ENCODE assay signal across 16 cellular contexts in genomic region chr10:35392482-35393230, GRCh38. TPM values are rescaled to one million over a fixed set of nuclear protein-coding genes. Genes with fewer than 3 reads are reported as not detected.
DNase-seq lines count a peak whose midpoint lies in the region; ATAC-seq, FAIRE-seq and TF ChIP-seq lines count a peak whose summit lies in the region.
"Had no signal": no experiment of that assay in that cellular context is flagged by ENCODE, and none has a peak within 500 bp of the region (broad histone marks: within the 10 kb centered on the region; RNA-seq: fewer than 3 reads in every experiment).

No MANE protein-coding gene starts in this region.

- H3K9me3 ChIP-seq in left ventricle myocardium inferior (replicated peaks) (peaks cover 20% of the 10 kb centered on the region), mesenchymal stem cell (ENCODE audit: control insufficient read depth, low read length) (peaks cover 16% of the 10 kb centered on the region)
- peaks cover 4 to 5% of the 10 kb centered on the region in 2 donors for H3K9me3 ChIP-seq in CD4-positive, alpha-beta memory T cell (ENCODE audit: control insufficient read depth in 1 of 2, low read length in 2 of 2)

- peak overlapping the region in 2 of 5 experiments; percentile 3 to 7 for H3K4me3 Mint-ChIP-seq in brain
- peak overlapping the region in 4 of 8 donors; percentile 2 to 65 (median 20) for H3K4me3 Mint-ChIP-seq in CD4-positive, alpha-beta memory T cell
- H3K4me3 Mint-ChIP-seq: CD8-positive, alpha-beta T cell had no signal

- peak overlapping the region in 1 of 2 experiments; percentile 8 for H3K18ac ChIP-seq in mesenchymal stem cell (ENCODE audit: low read depth in 1 of 2, low read length in 2 of 2)

- no peaks in the 10 kb centered on the region for H3K27me3 Mint-ChIP-seq in brain
- H3K27me3 Mint-ChIP-seq in CD4-positive, alpha-beta memory T cell = no peaks in the 10 kb centered on the region

- peaks cover 11 to 33% (median 18%) of the 10 kb centered on the region in 5 experiments for H3K9me3 Mint-ChIP-seq in brain
- peaks cover 0 to 41% (median 27%) of the 10 kb centered on the region in 8 donors for H3K9me3 Mint-ChIP-seq in CD4-positive, alpha-beta memory T cell

- H2AK5ac ChIP-seq in mesenchymal stem cell (ENCODE audit: low read length, severe bottlenecking) = peak overlapping the region; percentile 10

- no peak overlapping the region for H2BK5ac ChIP-seq in mesenchymal stem cell (ENCODE audit: low read depth, low read length, poor library complexity, severe bottlenecking)

- no peak overlapping the region for H3K4me2 ChIP-seq in mesenchymal stem cell (ENCODE audit: low read length, poor library complexity, severe bottlenecking)

- CTCF ChIA-PET in CD4-positive, alpha-beta memory T cell (lab: Charles Lee; ENCODE audit: partially characterized antibody) = no interaction called here

- H4K91ac ChIP-seq in mesenchymal stem cell (ENCODE audit: low read length) = no peak overlapping the region

- H3K79me1 ChIP-seq in mesenchymal stem cell (replicated peaks; ENCODE audit: low read length, poor library complexity, severe bottlenecking) = peaks cover 40% of the 10 kb centered on the region

- H3K4ac ChIP-seq in mesenchymal stem cell (ENCODE audit: low read depth in 1 of 2, low read length in 2 of 2) = no peak overlapping the region

- intact Hi-C loops in left ventricle myocardium inferior (cut with micrococcal nuclease) = no loop called here
- intact Hi-C loops in Right ventricle myocardium inferior (cut with DNase I) = loop anchor here (5.0 kb wide), 1 partner anchor 55 kb away; the partner anchor contains the start of gene CCNY
- intact Hi-C loops in CD4-positive, alpha-beta memory T cell (cut with micrococcal nuclease) = no loop called here

- peaks cover 84% of the 10 kb centered on the region for H3K4me1 Mint-ChIP-seq in brain
- H3K4me1 Mint-ChIP-seq in CD4-positive, alpha-beta memory T cell = peaks cover 42 to 71% (median 60%) of the 10 kb centered on the region in 4 donors

- no peak overlapping the region for H2AFZ ChIP-seq in mesenchymal stem cell (ENCODE audit: low read depth, low read length)

- POLR2A ChIA-PET in CD4-positive, alpha-beta memory T cell (lab: Charles Lee; ENCODE audit: partially characterized antibody) = no interaction called here

- H3K9ac ChIP-seq in mesenchymal stem cell (ENCODE audit: low read length) = no peak overlapping the region

- H3K27me3 ChIP-seq in left ventricle myocardium inferior (ENCODE audit: low read depth) (no peaks in the 10 kb centered on the region), mesenchymal stem cell (ENCODE audit: control insufficient read depth in 1 of 2, insufficient read depth in 1 of 2, low read length in 2 of 2) (no peaks in the 10 kb centered on the region)
- H3K27me3 ChIP-seq in CD4-positive, alpha-beta memory T cell (ENCODE audit: insufficient read depth, low read length) = no peaks in the 10 kb centered on the region

- no peak overlapping the region for H3K14ac ChIP-seq in mesenchymal stem cell (ENCODE audit: low read length in 2 of 2)

- no peak for DNase-seq in left ventricle myocardium inferior
- DNase-seq in Right ventricle myocardium inferior (ENCODE audit: missing footprints) = no peak
- no peak for DNase-seq in mesenchymal stem cell
- DNase-seq in RCC 7860 (ENCODE audit: low spot score) = no peak
- DNase-seq in NK-92 (lab: John Stamatoyannopoulos, UW; ENCODE audit: unreplicated experiment) = no peak
- no peak for DNase-seq in hippocampal formation (lab: John Stamatoyannopoulos, UW)
- no peak for DNase-seq in CD4-positive, alpha-beta memory T cell
- DNase-seq: CD8-positive, alpha-beta T cell; GF-D8; NCI-H1436; NCI-H2029 treated with DMSO at 0.1 percent for 48 hours; NCI-H524 treated with DMSO at 0.1 percent for 48 hours; PC-3 had no signal

- H4K8ac ChIP-seq in mesenchymal stem cell (ENCODE audit: low read length) = no peak overlapping the region

- peak overlapping the region; percentile 2 to 61 (median 32) for H3K27ac Mint-ChIP-seq in brain
- peak overlapping the region in 2 of 7 donors; percentile 5 to 28 for H3K27ac Mint-ChIP-seq in CD4-positive, alpha-beta memory T cell
- H3K27ac Mint-ChIP-seq: CD8-positive, alpha-beta T cell had no signal

- H3K4me1 ChIP-seq in left ventricle myocardium inferior (peaks cover 98% of the 10 kb centered on the region), mesenchymal stem cell (ENCODE audit: control insufficient read depth, insufficient read depth, low read depth, low read length) (peaks cover 13% of the 10 kb centered on the region)
- H3K4me1 ChIP-seq in CD4-positive, alpha-beta memory T cell (ENCODE audit: insufficient read depth, low read length) = peaks cover 31% of the 10 kb centered on the region

- H3K36me3 ChIP-seq in left ventricle myocardium inferior (peaks cover 4% of the 10 kb centered on the region), mesenchymal stem cell (ENCODE audit: control insufficient read depth in 1 of 2, insufficient read depth in 2 of 2, low read depth in 1 of 2, low read length in 2 of 2) (no peaks in the 10 kb centered on the region)
- no peaks in the 10 kb centered on the region for H3K36me3 ChIP-seq in CD4-positive, alpha-beta memory T cell (ENCODE audit: insufficient read depth, low read length)

- no peak overlapping the region for H2BK120ac ChIP-seq in mesenchymal stem cell (ENCODE audit: low read depth, low read length)

- H3K23ac ChIP-seq in mesenchymal stem cell (ENCODE audit: low read length in 2 of 2) = no peak overlapping the region

- ATAC-seq in Right ventricle myocardium inferior = no peak
- ATAC-seq: CD8-positive, alpha-beta T cell; PC-3 had no signal

- no peak overlapping the region for H3K4me3 ChIP-seq in left ventricle myocardium inferior
- H3K4me3 ChIP-seq in mesenchymal stem cell (ENCODE audit: insufficient read depth in 1 of 2, low read depth in 1 of 2, low read length in 2 of 2) = no peak overlapping the region
- H3K4me3 ChIP-seq in CD4-positive, alpha-beta memory T cell (ENCODE audit: low read length in 2 of 2) = no peak overlapping the region

- no peak for TF ChIP-seq CTCF in left ventricle myocardium inferior (IDR thresholded peaks at IDR 0.05; ENCODE audit: borderline replicate concordance)
- TF ChIP-seq CTCF in brain (conservative IDR thresholded peaks at IDR 0.05) = no peak

- H3K27ac ChIP-seq in left ventricle myocardium inferior (replicated peaks) (peak overlapping the region; percentile 14), mesenchymal stem cell (ENCODE audit: low read length, poor library complexity, severe bottlenecking) (no peak overlapping the region)
- no peak overlapping the region for H3K27ac ChIP-seq in CD4-positive, alpha-beta memory T cell (ENCODE audit: low read depth, low read length)

- no peak for FAIRE-seq in RCC 7860 (lab: Jason Lieb, UNC)
- FAIRE-seq: A204.1, HTR-8/SVneo had no signal

- no peak overlapping the region for H2BK12ac ChIP-seq in mesenchymal stem cell (ENCODE audit: low read length in 2 of 2)

- H2BK15ac ChIP-seq in mesenchymal stem cell (ENCODE audit: low read depth, poor library complexity, severe bottlenecking) = no peak overlapping the region

- WGBS in mesenchymal stem cell = 87% methylated on average over 7 of the region's 8 CpGs

- H3K36me3 Mint-ChIP-seq in brain = peaks cover 39% of the 10 kb centered on the region
- peaks cover 12 to 27% of the 10 kb centered on the region in 2 donors for H3K36me3 Mint-ChIP-seq in CD4-positive, alpha-beta memory T cell

RNA-seq across cellular contexts. Expression of gene CCNY, which starts 56.3 kb away (rescaled TPM):
- total RNA-seq in left ventricle myocardium inferior = 81.1 TPM
- total RNA-seq in Right ventricle myocardium inferior = 91.8 TPM
- polyA plus RNA-seq in brain (ENCODE audit: insufficient read depth, low read depth, low replicate concordance) = 62.1 TPM
- 45.3 TPM for polyA plus RNA-seq in mesenchymal stem cell (2013, experiment 1 of 2)
- polyA plus RNA-seq in mesenchymal stem cell (2013, experiment 2 of 2) = 48.1 TPM
- 10 to 100 TPM; 65.9 to 66.7 TPM for total RNA-seq in CD4-positive, alpha-beta memory T cell
- polyA plus RNA-seq in CD4-positive, alpha-beta memory T cell = 10 to 100 TPM in 1 of 2 donors, 1 to 10 TPM in 1; 5.6 to 17.1 TPM
